1 cellular context compared by ENCODE assay signal in the genomic region with DNA sequence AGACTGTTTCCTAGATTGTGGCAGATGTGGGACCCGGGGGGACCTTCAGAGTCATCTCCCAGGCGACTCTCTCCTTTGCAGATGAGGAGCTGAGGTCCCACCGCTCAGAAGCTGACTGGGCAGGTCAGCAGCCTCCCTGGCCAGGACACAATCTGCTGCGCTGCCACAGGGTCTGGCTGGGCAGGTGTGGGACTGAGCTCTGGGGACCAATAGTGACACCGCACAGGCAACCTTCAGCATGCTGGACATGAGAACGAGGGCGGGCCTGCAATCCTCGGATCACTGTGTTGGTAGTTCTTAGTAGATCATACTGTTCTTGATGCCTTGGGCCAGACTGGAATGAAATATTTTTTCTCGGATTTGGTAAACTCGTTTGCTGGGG.
TF ChIP-seq lines count a peak whose summit lies in the region.

No MANE protein-coding gene starts in this region.

TF ChIP-seq in IMR-90, 13 proteins besides CTCF, POLR2A, EP300 and RAD21:
- TF ChIP-seq, protein P1, sequence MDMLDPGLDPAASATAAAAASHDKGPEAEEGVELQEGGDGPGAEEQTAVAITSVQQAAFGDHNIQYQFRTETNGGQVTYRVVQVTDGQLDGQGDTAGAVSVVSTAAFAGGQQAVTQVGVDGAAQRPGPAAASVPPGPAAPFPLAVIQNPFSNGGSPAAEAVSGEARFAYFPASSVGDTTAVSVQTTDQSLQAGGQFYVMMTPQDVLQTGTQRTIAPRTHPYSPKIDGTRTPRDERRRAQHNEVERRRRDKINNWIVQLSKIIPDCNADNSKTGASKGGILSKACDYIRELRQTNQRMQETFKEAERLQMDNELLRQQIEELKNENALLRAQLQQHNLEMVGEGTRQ (IDR thresholded peaks at IDR 0.05; ENCODE audit: low read depth, low read length), result no peak
- no peak for TF ChIP-seq RFX5 (IDR thresholded peaks at IDR 0.05; ENCODE audit: low read depth, low read length)
- no peak for TF ChIP-seq MAFK (IDR thresholded peaks at IDR 0.05; ENCODE audit: low read depth, low read length)
- TF ChIP-seq, protein P2, sequence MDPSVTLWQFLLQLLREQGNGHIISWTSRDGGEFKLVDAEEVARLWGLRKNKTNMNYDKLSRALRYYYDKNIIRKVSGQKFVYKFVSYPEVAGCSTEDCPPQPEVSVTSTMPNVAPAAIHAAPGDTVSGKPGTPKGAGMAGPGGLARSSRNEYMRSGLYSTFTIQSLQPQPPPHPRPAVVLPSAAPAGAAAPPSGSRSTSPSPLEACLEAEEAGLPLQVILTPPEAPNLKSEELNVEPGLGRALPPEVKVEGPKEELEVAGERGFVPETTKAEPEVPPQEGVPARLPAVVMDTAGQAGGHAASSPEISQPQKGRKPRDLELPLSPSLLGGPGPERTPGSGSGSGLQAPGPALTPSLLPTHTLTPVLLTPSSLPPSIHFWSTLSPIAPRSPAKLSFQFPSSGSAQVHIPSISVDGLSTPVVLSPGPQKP (IDR thresholded peaks at IDR 0.05; ENCODE audit: borderline replicate concordance, low read depth, low read length), result no peak
- no peak for TF ChIP-seq BHLHE40 (IDR thresholded peaks at IDR 0.05; ENCODE audit: low read depth, low read length)
- no peak for TF ChIP-seq MXI1 (IDR thresholded peaks at IDR 0.05; ENCODE audit: borderline replicate concordance, low read depth, low read length)
- TF ChIP-seq FOS (IDR thresholded peaks at IDR 0.05; ENCODE audit: low read depth, low read length), result no peak
- no peak for TF ChIP-seq SMC3 (IDR thresholded peaks at IDR 0.05; ENCODE audit: low read depth, low read length)
- TF ChIP-seq NFE2L2 (IDR thresholded peaks at IDR 0.05; ENCODE audit: low read depth, low read length), result no peak
- no peak for TF ChIP-seq CEBPB (IDR thresholded peaks at IDR 0.05; ENCODE audit: low read depth, low read length)
- TF ChIP-seq RCOR1 (IDR thresholded peaks at IDR 0.05; ENCODE audit: insufficient replicate concordance, low read length), result no peak
- no peak for TF ChIP-seq MAZ (IDR thresholded peaks at IDR 0.05; ENCODE audit: borderline replicate concordance, low read depth, low read length)
- no peak for TF ChIP-seq CHD1 (IDR thresholded peaks at IDR 0.05; ENCODE audit: low read depth, low read length)
